In the genomic region with DNA sequence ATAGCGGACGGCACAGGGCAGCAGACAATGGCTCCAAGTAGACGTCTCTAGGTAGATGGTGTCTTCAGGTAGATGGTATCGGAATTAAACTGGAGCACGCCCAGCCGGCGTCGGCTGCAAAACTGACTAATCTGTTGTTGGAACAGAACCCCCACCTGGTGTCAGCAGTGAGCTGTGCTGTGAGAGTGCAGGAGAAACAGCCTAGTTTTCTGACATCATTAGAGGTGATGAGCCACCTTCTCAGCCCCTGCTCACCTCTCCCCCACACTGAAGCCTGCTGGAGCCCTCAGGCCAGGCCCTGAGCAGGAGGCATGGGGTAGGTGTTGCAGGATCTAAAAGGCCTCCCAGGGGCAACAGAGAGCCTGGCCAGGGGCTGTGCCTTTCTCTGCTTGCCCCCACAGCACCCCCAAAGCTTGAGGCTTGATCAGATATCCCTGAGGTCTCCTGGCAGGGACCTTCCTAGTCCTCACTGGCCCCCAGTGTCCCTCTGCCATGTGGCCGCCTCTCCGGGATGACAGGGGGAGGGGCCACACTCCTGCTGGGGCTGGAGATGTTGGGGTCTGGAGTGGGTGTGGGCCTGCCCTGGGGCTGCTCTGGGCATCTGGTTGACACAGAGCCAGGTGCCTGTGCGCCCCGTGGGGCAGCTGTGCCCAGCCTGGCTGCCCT, we compare ENCODE assay signal across 9 cellular contexts. TPM values are rescaled to one million over a fixed set of nuclear protein-coding genes. Genes with fewer than 3 reads are reported as not detected.
DNase-seq lines count a peak whose midpoint lies in the region; ATAC-seq, FAIRE-seq and TF ChIP-seq lines count a peak whose summit lies in the region.
"Had no signal": no experiment of that assay in that cellular context is flagged by ENCODE, and none has a peak within 500 bp of the region (broad histone marks: within the 10 kb centered on the region; RNA-seq: fewer than 3 reads in every experiment).

No MANE protein-coding gene starts in this region.

- no peaks in the 10 kb centered on the region for H3K4me1 ChIP-seq in kidney (ENCODE audit: control insufficient read depth in 1 of 2, insufficient read depth in 1 of 2, low read depth in 1 of 2, low read length in 2 of 2)

- peak; percentile 88 to 89 for ATAC-seq in activated naive CD4-positive, alpha-beta T cell treated with anti-CD3 and anti-CD28 coated beads, Interleukin-2, amount 50 U/mL, for 72 hours
- no peak for ATAC-seq in HG02642 (IDR thresholded peaks at IDR 0.05; ENCODE audit: poor library complexity, unreplicated experiment)

- TF ChIP-seq CTCF in GM20000 (IDR thresholded peaks at IDR 0.05; ENCODE audit: extremely low read depth, missing control alignments) (peak; percentile 46), kidney (IDR thresholded peaks at IDR 0.05; ENCODE audit: borderline replicate concordance, extremely low read depth, insufficient read depth) (peak; percentile 30)

- no peak overlapping the region for H3K27ac Mint-ChIP-seq in activated naive CD4-positive, alpha-beta T cell treated with anti-CD3 and anti-CD28 coated beads, Interleukin-2, amount 50 U/mL, for 72 hours

- H3K9me3 ChIP-seq in kidney (ENCODE audit: control insufficient read depth in 1 of 2, low read length in 2 of 2) = no peaks in the 10 kb centered on the region
- H3K9me3 ChIP-seq: neutrophil had no signal

- FAIRE-seq in kidney (lab: Jason Lieb, UNC) = no peak

- H3K36me3 Mint-ChIP-seq in activated naive CD4-positive, alpha-beta T cell treated with anti-CD3 and anti-CD28 coated beads, Interleukin-2, amount 50 U/mL, for 72 hours = no peaks in the 10 kb centered on the region

- intact Hi-C loops in kidney (cut with DNase I) = no loop called here

- no peak overlapping the region for H3K4me3 ChIP-seq in kidney (ENCODE audit: low read length in 2 of 2)

- no peaks in the 10 kb centered on the region for H3K36me3 ChIP-seq in kidney (ENCODE audit: control insufficient read depth in 1 of 2, insufficient read depth in 2 of 2, low read length in 2 of 2)
- H3K36me3 ChIP-seq: neutrophil had no signal

- H3K27ac ChIP-seq in kidney (ENCODE audit: low read depth in 2 of 2, low read length in 2 of 2) = no peak overlapping the region
- H3K27ac ChIP-seq: neutrophil had no signal

- no peaks in the 10 kb centered on the region for H3K9me3 Mint-ChIP-seq in activated naive CD4-positive, alpha-beta T cell treated with anti-CD3 and anti-CD28 coated beads, Interleukin-2, amount 50 U/mL, for 72 hours

- DNase-seq in Ammon's horn (ENCODE audit: low spot score) (peak; percentile 49), GM20000 (ENCODE audit: low spot score) (peak; percentile 78), SK-N-DZ (ENCODE audit: low spot score) (peak; percentile 59), kidney (no peak), C1 segment of cervical spinal cord (lab: John Stamatoyannopoulos, UW) (no peak)
- peak in 1 of 2 donors; percentile 59 for DNase-seq in activated naive CD4-positive, alpha-beta T cell treated with anti-CD3 and anti-CD28 coated beads, Interleukin-2, amount 50 U/mL, for 72 hours (ENCODE audit: low spot score in 2 of 2)
- peak; percentile 27 to 61 for DNase-seq in stimulated activated CD8-positive, alpha-beta memory T cell treated with anti-CD3 and anti-CD28 coated beads, Interleukin-2, amount 100 ng/mL, for 1 hour (ENCODE audit: low read depth in 2 of 2)

- no peak overlapping the region for H3K9ac ChIP-seq in kidney (ENCODE audit: low read length in 2 of 2)

RNA-seq across cellular contexts. Expression of gene HELZ2, which starts 6.9 kb away (rescaled TPM):
- polyA plus RNA-seq in SK-N-DZ (2014; cell fraction: cytosol; rRNA removed) = 0.23 and 0.97 TPM in 2 replicates
- polyA plus RNA-seq in SK-N-DZ (2014; cell fraction: nucleus; rRNA removed) = 0.69 and 1.7 TPM in 2 replicates
- 10 to 100 TPM in 1 of 2 donors, 1 to 10 TPM in 1; 3.1 to 28.8 TPM for total RNA-seq in activated naive CD4-positive, alpha-beta T cell treated with anti-CD3 and anti-CD28 coated beads, Interleukin-2, amount 50 U/mL, for 72 hours
- 40.7 TPM for total RNA-seq in kidney
- polyA plus RNA-seq in kidney (ENCODE audit: insufficient read depth, low read depth, low replicate concordance) = 3.2 TPM

RNA-seq across cellular contexts. Expression of gene FNDC11, which starts 27.0 kb away (rescaled TPM):
- 0.09 and 0.43 TPM in 2 replicates for polyA plus RNA-seq in SK-N-DZ (2014; cell fraction: cytosol; rRNA removed)
- polyA plus RNA-seq in SK-N-DZ (2014; cell fraction: nucleus; rRNA removed) = 0.76 and 0.86 TPM in 2 replicates
- total RNA-seq in activated naive CD4-positive, alpha-beta T cell treated with anti-CD3 and anti-CD28 coated beads, Interleukin-2, amount 50 U/mL, for 72 hours = under 1 TPM in 1 of 2 donors, not detected in 1; 0.10 TPM
- total RNA-seq in kidney = 1.6 TPM
- polyA plus RNA-seq in kidney (ENCODE audit: insufficient read depth, low read depth, low replicate concordance) = 0.47 TPM

RNA-seq across cellular contexts. Expression of gene SRMS, which starts 33.4 kb away (rescaled TPM):
- polyA plus RNA-seq in SK-N-DZ (2014; cell fraction: cytosol; rRNA removed) = not detected in 2 replicates
- polyA plus RNA-seq in SK-N-DZ (2014; cell fraction: nucleus; rRNA removed) = not detected in 2 replicates
- not detected for total RNA-seq in activated naive CD4-positive, alpha-beta T cell treated with anti-CD3 and anti-CD28 coated beads, Interleukin-2, amount 50 U/mL, for 72 hours
- 0.38 TPM for total RNA-seq in kidney
- polyA plus RNA-seq in kidney (ENCODE audit: insufficient read depth, low read depth, low replicate concordance) = not detected

RNA-seq across cellular contexts. Expression of gene PTK6, which starts 43.8 kb away (rescaled TPM):
- not detected in 2 replicates for polyA plus RNA-seq in SK-N-DZ (2014; cell fraction: cytosol; rRNA removed)
- not detected in 2 replicates for polyA plus RNA-seq in SK-N-DZ (2014; cell fraction: nucleus; rRNA removed)
- under 1 TPM; 0.54 to 0.57 TPM for total RNA-seq in activated naive CD4-positive, alpha-beta T cell treated with anti-CD3 and anti-CD28 coated beads, Interleukin-2, amount 50 U/mL, for 72 hours
- total RNA-seq in kidney = 1.1 TPM
- 0.26 TPM for polyA plus RNA-seq in kidney (ENCODE audit: insufficient read depth, low read depth, low replicate concordance)

RNA-seq across cellular contexts. Expression of gene GMEB2, which starts 46.0 kb away (rescaled TPM):
- 21.0 and 24.1 TPM in 2 replicates for polyA plus RNA-seq in SK-N-DZ (2014; cell fraction: cytosol; rRNA removed)
- 27.4 and 33.7 TPM in 2 replicates for polyA plus RNA-seq in SK-N-DZ (2014; cell fraction: nucleus; rRNA removed)
- total RNA-seq in activated naive CD4-positive, alpha-beta T cell treated with anti-CD3 and anti-CD28 coated beads, Interleukin-2, amount 50 U/mL, for 72 hours = 10 to 100 TPM; 11.3 to 24.0 TPM
- total RNA-seq in kidney = 13.4 TPM
- polyA plus RNA-seq in kidney (ENCODE audit: insufficient read depth, low read depth, low replicate concordance) = 6.1 TPM

Comparison
In these comparisons a context has a peak if more than half of its experiments do, and no peak if none do; other contexts are left out.
1. DNase-seq: peak in Ammon's horn (single experiment), GM20000 (single experiment), SK-N-DZ (single experiment) and stimulated activated CD8-positive, alpha-beta memory T cell treated with anti-CD3 and anti-CD28 coated beads, Interleukin-2, amount 100 ng/mL, for 1 hour (2 of 2); none in kidney (single experiment) and C1 segment of cervical spinal cord (0 of 14).